8 cellular contexts compared by ENCODE assay signal in the genomic region with DNA sequence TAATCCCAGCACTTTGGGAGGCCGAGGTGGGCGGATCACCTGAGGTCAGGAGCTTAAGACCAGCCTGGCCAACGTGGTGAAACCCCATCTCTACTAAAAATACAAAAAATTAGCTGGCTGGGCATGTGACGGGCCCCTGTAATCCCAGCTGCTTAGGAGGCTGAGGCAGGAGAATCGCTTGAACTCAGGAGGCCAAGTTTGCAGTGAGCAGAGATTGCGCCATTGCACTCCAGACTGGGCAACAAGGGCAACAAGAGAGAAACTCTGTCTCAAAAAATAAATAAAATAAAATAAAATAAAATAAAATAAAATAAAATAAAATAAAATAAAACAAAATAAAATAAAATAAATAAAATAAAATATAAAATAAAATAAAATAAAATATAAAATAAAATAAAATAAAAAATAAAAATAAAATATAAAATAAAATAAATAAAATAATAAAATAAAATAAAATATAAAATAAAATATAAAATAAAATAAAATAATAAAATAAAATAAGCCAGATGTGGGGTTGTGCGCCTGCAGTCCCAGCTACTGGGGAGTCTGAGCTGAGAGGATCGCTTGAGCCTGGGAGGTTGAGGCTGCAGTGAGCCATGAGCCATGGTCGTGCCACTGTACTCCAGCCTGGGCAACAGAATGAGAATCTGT. TPM values are rescaled to one million over a fixed set of nuclear protein-coding genes. Genes with fewer than 3 reads are reported as not detected.
DNase-seq lines count a peak whose midpoint lies in the region; ATAC-seq, FAIRE-seq and TF ChIP-seq lines count a peak whose summit lies in the region.
"Not testable (repeated sequence)": the region's sequence is repeated elsewhere in the genome, so short reads cannot be mapped to it uniquely, and the experiment has no call there.

No MANE protein-coding gene starts in this region.

- peak overlapping the region; percentile 68 for H3K27ac Mint-ChIP-seq in central memory CD8-positive, alpha-beta T cell (ENCODE audit: low read depth)

- H3K27ac ChIP-seq in A549 (peak overlapping the region; percentile 98 to 99), IMR-90 (ENCODE audit: insufficient read depth, low read length) (peak overlapping the region; percentile 49; the same call in 1 of the 2 replicates), PC-3 (ENCODE audit: low read length) (0 out of 2 replicates have a peak overlapping the region, but pooled peaks have one; percentile 66), fibroblast of lung (ENCODE audit: insufficient read depth, low read length) (peak overlapping the region; percentile 44), mesenchymal stem cell (ENCODE audit: low read length, poor library complexity, severe bottlenecking) (peak overlapping the region; percentile 62)
- not testable (repeated sequence) for H3K27ac ChIP-seq in small intestine (ENCODE audit: low read depth in 1 of 2, low read length in 1 of 2)

- not testable (repeated sequence) for H3K56ac ChIP-seq in IMR-90 (ENCODE audit: extremely low read depth, insufficient read depth, low read length)

- peaks cover 33% of the 10 kb centered on the region for H3F3A ChIP-seq in PC-3 (ENCODE audit: low read length, unreplicated experiment)

- peak overlapping the region; percentile 5; the same call in 1 of the 2 replicates for H2BK120ac ChIP-seq in IMR-90 (ENCODE audit: low read depth, low read length)
- H2BK120ac ChIP-seq in mesenchymal stem cell (ENCODE audit: low read depth, low read length): not testable (repeated sequence)

- H3K18ac ChIP-seq in IMR-90 (ENCODE audit: low read depth, low read length) (peak overlapping the region; percentile 37; the same call in 1 of the 2 replicates), mesenchymal stem cell (ENCODE audit: low read depth in 1 of 2, low read length in 2 of 2) (peak overlapping the region in 1 of 2 experiments; percentile 33)

- H3K4me1 Mint-ChIP-seq in central memory CD8-positive, alpha-beta T cell: peaks cover 38% of the 10 kb centered on the region

- CTCF ChIA-PET in A549 (lab: Yijun Ruan, JAX): interaction anchor here (1.1 to 10.6 kb wide), 12 partner anchors 25 to 212 kb away, joined by 3 to 168 read pairs (median 9); no protein-coding TSS in a partner anchor
- CTCF ChIA-PET in IMR-90 (lab: Yijun Ruan, JAX): not testable (repeated sequence)
- CTCF ChIA-PET in PC-3 (lab: Charles Lee): interaction anchor here (0.6 kb wide), 1 partner anchor 46 kb away, joined by 3 read pairs; no protein-coding TSS in a partner anchor

- H3K4ac ChIP-seq in IMR-90 (ENCODE audit: low read depth, low read length) (peak overlapping the region; percentile 42; the same call in 1 of the 2 replicates), mesenchymal stem cell (ENCODE audit: low read depth in 1 of 2, low read length in 2 of 2) (peak overlapping the region in 1 of 2 experiments; percentile 67)

- intact Hi-C loops in IMR-90 (cut with micrococcal nuclease): loop anchor here (1.0 to 10.0 kb wide), 5 partner anchors 111 to 816 kb away; a partner anchor contains a TSS
- intact Hi-C loops in PC-3 (cut with micrococcal nuclease): loop anchor here (1.0 to 5.0 kb wide), 6 partner anchors 47 to 661 kb away; a partner anchor contains a TSS

- TF ChIP-seq EP300 in A549 (IDR thresholded peaks at IDR 0.05): not testable (repeated sequence)

- H2BK20ac ChIP-seq in IMR-90 (ENCODE audit: low read depth, low read length): not testable (repeated sequence)

- FAIRE-seq in A549 (lab: Jason Lieb, UNC): not testable (repeated sequence)
- peak; percentile 94 for FAIRE-seq in TTC549 (lab: Jason Lieb, UNC)
- peak; percentile 96 for FAIRE-seq in small intestine (lab: Jason Lieb, UNC)

- H4K5ac ChIP-seq in IMR-90 (ENCODE audit: low read depth, low read length): not testable (repeated sequence)

- peaks cover 10 to 26% of the 10 kb centered on the region in 2 experiments for H3K79me1 ChIP-seq in IMR-90 (ENCODE audit: low read depth in 1 of 2, low read length in 2 of 2)
- not testable (repeated sequence) for H3K79me1 ChIP-seq in mesenchymal stem cell (replicated peaks; ENCODE audit: low read length, poor library complexity, severe bottlenecking)

- H2AK5ac ChIP-seq in IMR-90 (ENCODE audit: low read depth, low read length) (peak overlapping the region; percentile 82), mesenchymal stem cell (ENCODE audit: low read length, severe bottlenecking) (peak overlapping the region; percentile 97)

- not testable (repeated sequence) for H3K36me3 ChIP-seq in IMR-90 (ENCODE audit: control insufficient read depth, insufficient read depth, low read length); PC-3 (ENCODE audit: low read depth, low read length); fibroblast of lung (ENCODE audit: control insufficient read depth, insufficient read depth, low read length); mesenchymal stem cell (ENCODE audit: control insufficient read depth in 1 of 2, insufficient read depth in 2 of 2, low read depth in 1 of 2, low read length in 2 of 2); small intestine (ENCODE audit: control insufficient read depth in 2 of 2, insufficient read depth in 2 of 2, low read length in 2 of 2)

- H3K14ac ChIP-seq in IMR-90 (replicated peaks; ENCODE audit: low read depth, low read length); mesenchymal stem cell (ENCODE audit: low read length in 2 of 2): not testable (repeated sequence)

- not testable (repeated sequence) for H3K36me3 Mint-ChIP-seq in central memory CD8-positive, alpha-beta T cell (ENCODE audit: insufficient read depth)

- dilution Hi-C loops in IMR-90 (cut with HindIII; ENCODE audit: low sequenced_read_pairs, unreplicated experiment): not testable (repeated sequence)

- ATAC-seq in A549; IMR-90 (ENCODE audit: low read depth); PC-3; central memory CD8-positive, alpha-beta T cell (replicated peaks; ENCODE audit: extremely low read depth, poor library complexity, severe bottlenecking): not testable (repeated sequence)

- peak overlapping the region; percentile 46; the same call in 1 of the 3 replicates for H2BK15ac ChIP-seq in IMR-90 (ENCODE audit: low read depth, low read length)
- not testable (repeated sequence) for H2BK15ac ChIP-seq in mesenchymal stem cell (ENCODE audit: low read depth, poor library complexity, severe bottlenecking)

- not testable (repeated sequence) for BruUV-seq in IMR-90 (replicated peaks; lab: Mats Ljungman, UMichigan); PC-3 (replicated peaks; lab: Mats Ljungman, UMichigan)

- H4K20me1 ChIP-seq in IMR-90 (ENCODE audit: insufficient read depth, low read length); PC-3 (ENCODE audit: low read length); fibroblast of lung (ENCODE audit: control insufficient read depth, extremely low read depth, insufficient read depth, low read length): not testable (repeated sequence)

- not testable (repeated sequence) for H3K27me3 Mint-ChIP-seq in central memory CD8-positive, alpha-beta T cell

- H3K9ac ChIP-seq in IMR-90 (ENCODE audit: low read depth, low read length); PC-3 (ENCODE audit: low read length); fibroblast of lung (ENCODE audit: insufficient read depth, low read length): not testable (repeated sequence)
- peak overlapping the region; percentile 76 for H3K9ac ChIP-seq in mesenchymal stem cell (ENCODE audit: low read length)

- WGBS in A549 (ENCODE audit: missing lambda C conversion rate): 83% methylated on average over 9 of the region's 9 CpGs
- WGBS in IMR-90 (ENCODE audit: extremely low coverage in 2 of 2, insufficient read length in 1 of 2), 2 experiments: 100% methylated on average over 3 of the region's 9 CpGs; no CpG with 5 or more reads in 1 of the 2 experiments
- WGBS in mesenchymal stem cell: 97% methylated on average over 8 of the region's 9 CpGs
- WGBS in small intestine, 3 donors: 87 to 96% (median 91%) methylated on average over 9 of the region's 9 CpGs

- H3K4me3 ChIP-seq in A549; IMR-90 (ENCODE audit: insufficient read depth, low read depth, low read length); PC-3 (ENCODE audit: low read length); fibroblast of lung (replicated peaks in 1 of 4; ENCODE audit: control extremely low read depth in 1 of 4, insufficient read depth in 1 of 4, low read depth in 3 of 4, low read length in 4 of 4); mesenchymal stem cell (ENCODE audit: insufficient read depth in 1 of 2, low read depth in 1 of 2, low read length in 2 of 2); small intestine (ENCODE audit: low read depth in 1 of 2, low read length in 2 of 2): not testable (repeated sequence)

- TF ChIP-seq CTCF in A549 (IDR thresholded peaks at IDR 0.05); IMR-90 (conservative IDR thresholded peaks at IDR 0.05; ENCODE audit: low read depth, low read length); PC-3 (conservative IDR thresholded peaks at IDR 0.05; ENCODE audit: low read depth, low read length); fibroblast of lung (conservative IDR thresholded peaks at IDR 0.05 in 1 of 2, IDR thresholded peaks at IDR 0.05 in 1 of 2; ENCODE audit: low read depth in 1 of 2, low read length in 2 of 2): not testable (repeated sequence)

- peak overlapping the region; percentile 43; the same call in 1 of the 2 replicates for H4K91ac ChIP-seq in IMR-90 (ENCODE audit: insufficient read depth, low read depth, low read length)
- not testable (repeated sequence) for H4K91ac ChIP-seq in mesenchymal stem cell (ENCODE audit: low read length)

- H3K9me1 ChIP-seq in IMR-90 (ENCODE audit: insufficient read depth, low read length): peaks cover 13% of the 10 kb centered on the region

- POLR2A ChIA-PET in A549 (lab: Yijun Ruan, JAX): interaction anchor here (1.6 to 7.7 kb wide), 3 partner anchors 25 to 53 kb away, joined by 5 to 163 read pairs (median 25); no protein-coding TSS in a partner anchor
- POLR2A ChIA-PET in IMR-90 (lab: Charles Lee; ENCODE audit: unreplicated experiment); PC-3 (lab: Charles Lee; ENCODE audit: unreplicated experiment): not testable (repeated sequence)

- peaks cover 24% of the 10 kb centered on the region for H3K79me2 ChIP-seq in PC-3 (ENCODE audit: low read length)
- not testable (repeated sequence) for H3K79me2 ChIP-seq in fibroblast of lung (ENCODE audit: control insufficient read depth, insufficient read depth, low read length)

- not testable (repeated sequence) for H2BK12ac ChIP-seq in mesenchymal stem cell (ENCODE audit: low read length in 2 of 2)

- H2AK9ac ChIP-seq in IMR-90 (replicated peaks; ENCODE audit: low read depth, low read length, poor library complexity): not testable (repeated sequence)

- H2BK5ac ChIP-seq in IMR-90 (ENCODE audit: low read depth, low read length, poor library complexity, severe bottlenecking): peak overlapping the region; percentile 65
- not testable (repeated sequence) for H2BK5ac ChIP-seq in mesenchymal stem cell (ENCODE audit: low read depth, low read length, poor library complexity, severe bottlenecking)

- not testable (repeated sequence) for H3K4me3 Mint-ChIP-seq in central memory CD8-positive, alpha-beta T cell

- not testable (repeated sequence) for H3K9me3 ChIP-seq in A549; IMR-90 (ENCODE audit: control insufficient read depth, insufficient read depth, low read length); PC-3 (ENCODE audit: low read length); fibroblast of lung (ENCODE audit: control insufficient read depth, insufficient read depth, low read depth, low read length); mesenchymal stem cell (ENCODE audit: control insufficient read depth, low read length); small intestine (ENCODE audit: control insufficient read depth, low read depth)

- not testable (repeated sequence) for H2AFZ ChIP-seq in IMR-90 (replicated peaks; ENCODE audit: low read length, poor library complexity); PC-3 (ENCODE audit: low read length); fibroblast of lung (ENCODE audit: low read length); mesenchymal stem cell (ENCODE audit: low read depth, low read length)

- not testable (repeated sequence) for TF ChIP-seq RAD21 in A549 (conservative IDR thresholded peaks at IDR 0.05 in 1 of 2, IDR thresholded peaks at IDR 0.05 in 1 of 2); IMR-90 (IDR thresholded peaks at IDR 0.05; ENCODE audit: low read length)

- in situ Hi-C loops in IMR-90 (cut with MboI; ENCODE audit: low sequenced_read_pairs): loop anchor here (5.0 kb wide), 2 partner anchors 56 to 211 kb away; no protein-coding TSS in a partner anchor

- peak overlapping the region; percentile 72 for H3K4me2 ChIP-seq in A549
- not testable (repeated sequence) for H3K4me2 ChIP-seq in IMR-90 (ENCODE audit: low read depth, low read length); PC-3 (ENCODE audit: low read length); fibroblast of lung (ENCODE audit: extremely low read depth, insufficient read depth, low read length); mesenchymal stem cell (ENCODE audit: low read length, poor library complexity, severe bottlenecking)

- not testable (repeated sequence) for H3K27me3 ChIP-seq in IMR-90 (ENCODE audit: control insufficient read depth, insufficient read depth, low read length); PC-3 (ENCODE audit: low read length); fibroblast of lung (ENCODE audit: control insufficient read depth, insufficient read depth, low read length); mesenchymal stem cell (ENCODE audit: control insufficient read depth in 1 of 2, insufficient read depth in 1 of 2, low read length in 2 of 2); small intestine (ENCODE audit: control insufficient read depth in 2 of 2, insufficient read depth in 2 of 2, low read length in 2 of 2)

- H3K4me1 ChIP-seq in A549 (peaks cover 81% of the 10 kb centered on the region), IMR-90 (ENCODE audit: control insufficient read depth, insufficient read depth, low read length) (peaks cover 11% of the 10 kb centered on the region), PC-3 (ENCODE audit: insufficient read depth, low read length) (peaks cover 64% of the 10 kb centered on the region), mesenchymal stem cell (ENCODE audit: control insufficient read depth, insufficient read depth, low read depth, low read length) (peaks cover 18% of the 10 kb centered on the region)
- not testable (repeated sequence) for H3K4me1 ChIP-seq in fibroblast of lung (ENCODE audit: control insufficient read depth, extremely low read depth, insufficient read depth, low read length); small intestine (ENCODE audit: control insufficient read depth in 2 of 2, insufficient read depth in 1 of 2, low read depth in 1 of 2, low read length in 1 of 2)

- H3K9me2 ChIP-seq in PC-3 (replicated peaks; ENCODE audit: low read length): not testable (repeated sequence)

- DNase-seq in A549 (ENCODE audit: low read depth in 1 of 2, low spot score in 1 of 2); IMR-90; PC-3; central memory CD8-positive, alpha-beta T cell (ENCODE audit: low spot score in 2 of 2); fibroblast of lung (ENCODE audit: low read depth in 2 of 2); mesenchymal stem cell; small intestine: not testable (repeated sequence)

- H4K8ac ChIP-seq in IMR-90 (ENCODE audit: low read depth in 2 of 2, low read length in 2 of 2); mesenchymal stem cell (ENCODE audit: low read length): not testable (repeated sequence)

- H3K23ac ChIP-seq in IMR-90 (ENCODE audit: low read depth, low read length); mesenchymal stem cell (ENCODE audit: low read length in 2 of 2): not testable (repeated sequence)

- not testable (repeated sequence) for H3K9me3 Mint-ChIP-seq in central memory CD8-positive, alpha-beta T cell

- not testable (repeated sequence) for TF ChIP-seq POLR2A in A549 (IDR thresholded peaks at IDR 0.05; ENCODE audit: low read length); IMR-90 (IDR thresholded peaks at IDR 0.05; ENCODE audit: low read depth, low read length)

RNA-seq across cellular contexts. Expression of a gene that starts 49.8 kb away (rescaled TPM):
- polyA plus RNA-seq in A549 (2011; rRNA removed): 1,667 and 2,408 TPM in 2 replicates
- polyA plus RNA-seq in A549 (2012; cell fraction: cytosol; rRNA removed): 320 and 370 TPM in 2 replicates
- 214 and 381 TPM in 2 replicates for polyA plus RNA-seq in A549 (2012; cell fraction: nucleus; rRNA removed)
- 1,270 to 1,281 TPM (median 1,270 TPM) in 3 replicates for polyA plus RNA-seq in A549 (2017; fragmentation: RNase III; extraction: RNeasy Plus Mini Kit Qiagen cat#74134 plus additional on column Dnase treatment)
- polyA minus RNA-seq in A549 (2011; rRNA and poly(A)+ RNA removed): 799 and 821 TPM in 2 replicates
- total RNA-seq in IMR-90 (2012; rRNA removed): 1,331 and 2,388 TPM in 2 replicates
- 1,631 and 2,066 TPM in 2 replicates for polyA plus RNA-seq in IMR-90 (2012; rRNA removed)
- 248 and 281 TPM in 2 replicates for polyA plus RNA-seq in IMR-90 (2012; cell fraction: cytosol; rRNA removed)
- 53.9 and 506 TPM in 2 replicates for polyA plus RNA-seq in IMR-90 (2012; cell fraction: nucleus; rRNA removed; ENCODE audit: low replicate concordance)
- 956 and 1,010 TPM in 2 replicates for total RNA-seq in PC-3 (2014; rRNA removed)
- 2,456 and 2,693 TPM in 2 replicates for total RNA-seq in fibroblast of lung
- polyA plus RNA-seq in fibroblast of lung: 1,736 and 3,450 TPM in 2 replicates
- 1,173 and 2,065 TPM in 2 replicates for polyA plus RNA-seq in fibroblast of lung (2012)
- polyA minus RNA-seq in fibroblast of lung (ENCODE audit: low replicate concordance): 137 and 176 TPM in 2 replicates
- 1,059 TPM for polyA plus RNA-seq in mesenchymal stem cell (2013, experiment 1 of 2)
- 1,073 TPM for polyA plus RNA-seq in mesenchymal stem cell (2013, experiment 2 of 2)
- polyA plus RNA-seq in small intestine: 100 to 1,000 TPM in 1 of 3 donors, 10 to 100 TPM in 2; 42.3 to 172 (median 51.3) TPM
